ENCODE assay signal across 8 cellular contexts in the genomic region with DNA sequence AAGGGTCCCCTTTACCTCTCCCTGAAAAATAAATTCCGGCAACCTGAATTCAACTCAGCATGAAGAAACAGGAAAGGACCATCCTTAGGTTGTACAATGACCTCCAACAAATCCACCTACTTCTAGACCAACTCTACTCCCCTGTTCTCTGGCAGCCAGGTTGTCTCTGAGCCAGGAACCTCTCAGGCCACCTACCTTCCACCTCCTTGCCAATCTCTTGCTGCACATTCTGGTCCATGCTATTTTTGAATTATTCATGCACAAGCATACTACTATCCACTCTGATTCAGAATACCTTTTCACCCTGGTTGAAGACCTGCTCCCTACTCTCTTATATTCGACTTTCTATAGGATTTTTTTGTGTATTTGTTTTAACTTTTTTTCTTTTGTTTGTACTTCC.
"Had no signal": no experiment of that assay in that cellular context is flagged by ENCODE, and none has a peak within 500 bp of the region (broad histone marks: within the 10 kb centered on the region; RNA-seq: fewer than 3 reads in every experiment).

No MANE protein-coding gene starts in this region.

- ATAC-seq: GM23338, HCT116 had no signal

- H3K4me3 Mint-ChIP-seq: GM23338, H9, HFFc6 had no signal

- H3K4me1 Mint-ChIP-seq: GM23338 had no signal

- DNase-seq: GM23248, GOT3, H7, H9, HCEC 1CT, HFFc6 had no signal

- H3K27ac Mint-ChIP-seq: GM23338, H9, HFFc6 had no signal
